Comparison of ENCODE assay signal across 11 cellular contexts in genomic region chr16:3859875-3860274, GRCh38.
"Had no signal": no experiment of that assay in that cellular context is flagged by ENCODE, and none has a peak within 500 bp of the region (broad histone marks: within the 10 kb centered on the region; RNA-seq: fewer than 3 reads in every experiment).

No MANE protein-coding gene starts in this region.

- ATAC-seq: heart left ventricle, left lobe of liver had no signal

- H3K27ac ChIP-seq: esophagus muscularis mucosa, uterus had no signal

- H3K36me3 Mint-ChIP-seq: activated CD4-positive, alpha-beta memory T cell treated with anti-CD3 and anti-CD28 coated beads for 36 hours had no signal

- H3K27me3 ChIP-seq: esophagus muscularis mucosa, heart left ventricle, uterus had no signal

- H3K27ac Mint-ChIP-seq: activated CD4-positive, alpha-beta memory T cell treated with anti-CD3 and anti-CD28 coated beads for 36 hours; activated naive CD8-positive, alpha-beta T cell treated with anti-CD3 and anti-CD28 coated beads, Interleukin-2, amount 10 ng/mL, durations not matched to agents 7 days and 5 days had no signal

- DNase-seq: activated CD4-positive, alpha-beta memory T cell treated with anti-CD3 and anti-CD28 coated beads for 36 hours; activated gamma-delta T cell; activated naive CD8-positive, alpha-beta T cell treated with anti-CD3 and anti-CD28 coated beads, Interleukin-2, amount 10 ng/mL, durations not matched to agents 7 days and 5 days; activated T-cell treated with anti-CD3 and anti-CD28 coated beads, Interleukin-2, amount 50 U/mL, for 48 hours; aorta; heart left ventricle; stimulated activated CD4-positive, alpha-beta T cell treated with anti-CD3 and anti-CD28 coated beads, Interleukin-4, amount 100 ng/mL, for 1 hour; T1000; uterus had no signal

- H3K4me3 ChIP-seq: esophagus muscularis mucosa, heart left ventricle, uterus had no signal

- H3K9me3 Mint-ChIP-seq: activated CD4-positive, alpha-beta memory T cell treated with anti-CD3 and anti-CD28 coated beads for 36 hours; activated naive CD8-positive, alpha-beta T cell treated with anti-CD3 and anti-CD28 coated beads, Interleukin-2, amount 10 ng/mL, durations not matched to agents 7 days and 5 days had no signal

- H3K27me3 Mint-ChIP-seq: activated CD4-positive, alpha-beta memory T cell treated with anti-CD3 and anti-CD28 coated beads for 36 hours; activated naive CD8-positive, alpha-beta T cell treated with anti-CD3 and anti-CD28 coated beads, Interleukin-2, amount 10 ng/mL, durations not matched to agents 7 days and 5 days had no signal

- H3K4me3 Mint-ChIP-seq: activated CD4-positive, alpha-beta memory T cell treated with anti-CD3 and anti-CD28 coated beads for 36 hours; activated naive CD8-positive, alpha-beta T cell treated with anti-CD3 and anti-CD28 coated beads, Interleukin-2, amount 10 ng/mL, durations not matched to agents 7 days and 5 days had no signal

- H3K36me3 ChIP-seq: esophagus muscularis mucosa, uterus had no signal

- H3K9me3 ChIP-seq: esophagus muscularis mucosa, heart left ventricle, uterus had no signal
